1 cellular context compared by ENCODE assay signal in the genomic region with DNA sequence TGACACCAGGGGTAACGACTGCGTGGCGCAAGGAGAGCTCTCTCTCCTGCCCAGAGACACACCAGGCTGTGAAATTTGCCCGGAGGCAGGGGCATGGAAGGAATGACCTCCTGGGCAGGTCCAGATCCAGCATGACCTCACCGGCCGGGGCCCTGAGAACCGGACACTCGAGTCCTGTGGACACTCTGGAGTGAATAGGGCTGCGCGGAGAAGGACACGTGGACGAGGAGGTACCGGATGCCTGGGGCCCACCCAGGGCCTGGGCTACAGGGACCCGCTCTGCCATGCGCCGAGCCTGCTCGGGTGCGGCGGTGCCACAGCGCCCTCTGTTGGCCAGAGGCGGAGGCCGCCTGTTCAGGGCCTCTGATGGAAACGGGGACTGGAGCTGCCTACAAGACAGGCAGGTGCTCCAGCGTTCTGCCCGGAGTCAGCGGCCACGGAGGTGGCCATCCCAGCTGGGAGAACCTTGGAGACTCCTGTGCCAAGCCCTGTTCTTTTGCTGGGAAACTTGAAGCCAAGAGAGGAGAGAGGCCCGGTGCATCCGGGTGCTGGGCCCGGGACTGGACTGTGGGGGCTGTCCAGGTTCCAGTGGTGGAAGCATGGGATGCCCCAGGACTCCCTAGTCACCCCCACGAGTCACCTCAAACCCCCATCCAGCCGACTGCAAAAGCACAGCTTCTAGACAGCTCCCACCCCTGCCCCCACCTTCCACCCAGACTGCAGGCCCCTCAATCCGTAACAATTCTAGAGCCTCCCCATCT.
TF ChIP-seq lines count a peak whose summit lies in the region.

No MANE protein-coding gene starts in this region.

TF ChIP-seq in HepG2, 621 proteins besides CTCF, POLR2A, EP300 and RAD21 (continued from another document and continues in another):
- TF ChIP-seq, protein P1, sequence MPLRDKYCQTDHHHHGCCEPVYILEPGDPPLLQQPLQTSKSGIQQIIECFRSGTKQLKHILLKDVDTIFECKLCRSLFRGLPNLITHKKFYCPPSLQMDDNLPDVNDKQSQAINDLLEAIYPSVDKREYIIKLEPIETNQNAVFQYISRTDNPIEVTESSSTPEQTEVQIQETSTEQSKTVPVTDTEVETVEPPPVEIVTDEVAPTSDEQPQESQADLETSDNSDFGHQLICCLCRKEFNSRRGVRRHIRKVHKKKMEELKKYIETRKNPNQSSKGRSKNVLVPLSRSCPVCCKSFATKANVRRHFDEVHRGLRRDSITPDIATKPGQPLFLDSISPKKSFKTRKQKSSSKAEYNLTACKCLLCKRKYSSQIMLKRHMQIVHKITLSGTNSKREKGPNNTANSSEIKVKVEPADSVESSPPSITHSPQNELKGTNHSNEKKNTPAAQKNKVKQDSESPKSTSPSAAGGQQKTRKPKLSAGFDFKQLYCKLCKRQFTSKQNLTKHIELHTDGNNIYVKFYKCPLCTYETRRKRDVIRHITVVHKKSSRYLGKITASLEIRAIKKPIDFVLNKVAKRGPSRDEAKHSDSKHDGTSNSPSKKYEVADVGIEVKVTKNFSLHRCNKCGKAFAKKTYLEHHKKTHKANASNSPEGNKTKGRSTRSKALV (CRISPR knock-in tag; IDR thresholded peaks at IDR 0.05) = 0 out of 2 replicates have a peak, but pooled peaks have one; percentile 64
- TF ChIP-seq ZNF546 (CRISPR knock-in tag; conservative IDR thresholded peaks at IDR 0.05) (0 out of 2 replicates have a peak, but pooled peaks have one; percentile 66), SCMH1 (CRISPR knock-in tag; IDR thresholded peaks at IDR 0.05; ENCODE audit: borderline replicate concordance) (no peak), MIXL1 (CRISPR knock-in tag; IDR thresholded peaks at IDR 0.05) (no peak), CENPX (CRISPR knock-in tag; IDR thresholded peaks at IDR 0.05) (no peak), ZNF614 (CRISPR knock-in tag; IDR thresholded peaks at IDR 0.05; ENCODE audit: borderline replicate concordance) (0 out of 2 replicates have a peak, but pooled peaks have one; percentile 67), YEATS2 (CRISPR knock-in tag; IDR thresholded peaks at IDR 0.05; ENCODE audit: borderline replicate concordance) (peak; percentile 65; the same call in 1 of the 2 replicates), ZNF703 (CRISPR knock-in tag; IDR thresholded peaks at IDR 0.05; ENCODE audit: borderline replicate concordance) (no peak), GATAD2A (CRISPR knock-in tag; IDR thresholded peaks at IDR 0.05) (peak; percentile 72), ZNF788 (CRISPR knock-in tag; IDR thresholded peaks at IDR 0.05; ENCODE audit: borderline replicate concordance) (peak; percentile 78; the same call in 1 of the 2 replicates), ZNF768 (CRISPR knock-in tag; IDR thresholded peaks at IDR 0.05) (peak; percentile 85), ZNF274 (CRISPR knock-in tag; IDR thresholded peaks at IDR 0.05) (peak; percentile 64; the same call in 1 of the 2 replicates), ZNF615 (CRISPR knock-in tag; IDR thresholded peaks at IDR 0.05; ENCODE audit: borderline replicate concordance) (no peak; the same call in 1 of the 2 replicates), ZNF75D (CRISPR knock-in tag; IDR thresholded peaks at IDR 0.05; ENCODE audit: borderline replicate concordance) (0 out of 2 replicates have a peak, but pooled peaks have one; percentile 15), EHMT2 (IDR thresholded peaks at IDR 0.05; ENCODE audit: borderline replicate concordance, low read depth, low read length) (no peak), SNRNP70 (IDR thresholded peaks at IDR 0.05; ENCODE audit: low read depth, low read length) (no peak), ZBTB1 (CRISPR knock-in tag; IDR thresholded peaks at IDR 0.05; ENCODE audit: borderline replicate concordance) (no peak)
- TF ChIP-seq, protein P2, sequence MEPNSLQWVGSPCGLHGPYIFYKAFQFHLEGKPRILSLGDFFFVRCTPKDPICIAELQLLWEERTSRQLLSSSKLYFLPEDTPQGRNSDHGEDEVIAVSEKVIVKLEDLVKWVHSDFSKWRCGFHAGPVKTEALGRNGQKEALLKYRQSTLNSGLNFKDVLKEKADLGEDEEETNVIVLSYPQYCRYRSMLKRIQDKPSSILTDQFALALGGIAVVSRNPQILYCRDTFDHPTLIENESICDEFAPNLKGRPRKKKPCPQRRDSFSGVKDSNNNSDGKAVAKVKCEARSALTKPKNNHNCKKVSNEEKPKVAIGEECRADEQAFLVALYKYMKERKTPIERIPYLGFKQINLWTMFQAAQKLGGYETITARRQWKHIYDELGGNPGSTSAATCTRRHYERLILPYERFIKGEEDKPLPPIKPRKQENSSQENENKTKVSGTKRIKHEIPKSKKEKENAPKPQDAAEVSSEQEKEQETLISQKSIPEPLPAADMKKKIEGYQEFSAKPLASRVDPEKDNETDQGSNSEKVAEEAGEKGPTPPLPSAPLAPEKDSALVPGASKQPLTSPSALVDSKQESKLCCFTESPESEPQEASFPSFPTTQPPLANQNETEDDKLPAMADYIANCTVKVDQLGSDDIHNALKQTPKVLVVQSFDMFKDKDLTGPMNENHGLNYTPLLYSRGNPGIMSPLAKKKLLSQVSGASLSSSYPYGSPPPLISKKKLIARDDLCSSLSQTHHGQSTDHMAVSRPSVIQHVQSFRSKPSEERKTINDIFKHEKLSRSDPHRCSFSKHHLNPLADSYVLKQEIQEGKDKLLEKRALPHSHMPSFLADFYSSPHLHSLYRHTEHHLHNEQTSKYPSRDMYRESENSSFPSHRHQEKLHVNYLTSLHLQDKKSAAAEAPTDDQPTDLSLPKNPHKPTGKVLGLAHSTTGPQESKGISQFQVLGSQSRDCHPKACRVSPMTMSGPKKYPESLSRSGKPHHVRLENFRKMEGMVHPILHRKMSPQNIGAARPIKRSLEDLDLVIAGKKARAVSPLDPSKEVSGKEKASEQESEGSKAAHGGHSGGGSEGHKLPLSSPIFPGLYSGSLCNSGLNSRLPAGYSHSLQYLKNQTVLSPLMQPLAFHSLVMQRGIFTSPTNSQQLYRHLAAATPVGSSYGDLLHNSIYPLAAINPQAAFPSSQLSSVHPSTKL (CRISPR knock-in tag; IDR thresholded peaks at IDR 0.05) = peak; percentile 61
- TF ChIP-seq, protein P3, sequence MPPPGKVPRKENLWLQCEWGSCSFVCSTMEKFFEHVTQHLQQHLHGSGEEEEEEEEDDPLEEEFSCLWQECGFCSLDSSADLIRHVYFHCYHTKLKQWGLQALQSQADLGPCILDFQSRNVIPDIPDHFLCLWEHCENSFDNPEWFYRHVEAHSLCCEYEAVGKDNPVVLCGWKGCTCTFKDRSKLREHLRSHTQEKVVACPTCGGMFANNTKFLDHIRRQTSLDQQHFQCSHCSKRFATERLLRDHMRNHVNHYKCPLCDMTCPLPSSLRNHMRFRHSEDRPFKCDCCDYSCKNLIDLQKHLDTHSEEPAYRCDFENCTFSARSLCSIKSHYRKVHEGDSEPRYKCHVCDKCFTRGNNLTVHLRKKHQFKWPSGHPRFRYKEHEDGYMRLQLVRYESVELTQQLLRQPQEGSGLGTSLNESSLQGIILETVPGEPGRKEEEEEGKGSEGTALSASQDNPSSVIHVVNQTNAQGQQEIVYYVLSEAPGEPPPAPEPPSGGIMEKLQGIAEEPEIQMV (CRISPR knock-in tag; IDR thresholded peaks at IDR 0.05; ENCODE audit: low read depth) = no peak
- TF ChIP-seq, protein P4, sequence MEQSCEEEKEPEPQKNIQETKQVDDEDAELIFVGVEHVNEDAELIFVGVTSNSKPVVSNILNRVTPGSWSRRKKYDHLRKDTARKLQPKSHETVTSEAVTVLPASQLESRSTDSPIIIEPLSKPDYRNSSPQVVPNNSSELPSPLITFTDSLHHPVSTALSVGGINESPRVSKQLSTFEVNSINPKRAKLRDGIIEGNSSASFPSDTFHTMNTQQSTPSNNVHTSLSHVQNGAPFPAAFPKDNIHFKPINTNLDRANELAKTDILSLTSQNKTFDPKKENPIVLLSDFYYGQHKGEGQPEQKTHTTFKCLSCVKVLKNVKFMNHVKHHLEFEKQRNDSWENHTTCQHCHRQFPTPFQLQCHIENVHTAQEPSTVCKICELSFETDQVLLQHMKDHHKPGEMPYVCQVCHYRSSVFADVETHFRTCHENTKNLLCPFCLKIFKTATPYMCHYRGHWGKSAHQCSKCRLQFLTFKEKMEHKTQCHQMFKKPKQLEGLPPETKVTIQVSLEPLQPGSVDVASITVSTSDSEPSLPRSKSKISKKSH (CRISPR knock-in tag; IDR thresholded peaks at IDR 0.05; ENCODE audit: borderline replicate concordance) = 0 out of 2 replicates have a peak, but pooled peaks have one; percentile 41
- TF ChIP-seq, protein P5, sequence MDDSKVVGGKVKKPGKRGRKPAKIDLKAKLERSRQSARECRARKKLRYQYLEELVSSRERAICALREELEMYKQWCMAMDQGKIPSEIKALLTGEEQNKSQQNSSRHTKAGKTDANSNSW (CRISPR knock-in tag; IDR thresholded peaks at IDR 0.05; ENCODE audit: borderline replicate concordance) = no peak
- TF ChIP-seq, protein P6, sequence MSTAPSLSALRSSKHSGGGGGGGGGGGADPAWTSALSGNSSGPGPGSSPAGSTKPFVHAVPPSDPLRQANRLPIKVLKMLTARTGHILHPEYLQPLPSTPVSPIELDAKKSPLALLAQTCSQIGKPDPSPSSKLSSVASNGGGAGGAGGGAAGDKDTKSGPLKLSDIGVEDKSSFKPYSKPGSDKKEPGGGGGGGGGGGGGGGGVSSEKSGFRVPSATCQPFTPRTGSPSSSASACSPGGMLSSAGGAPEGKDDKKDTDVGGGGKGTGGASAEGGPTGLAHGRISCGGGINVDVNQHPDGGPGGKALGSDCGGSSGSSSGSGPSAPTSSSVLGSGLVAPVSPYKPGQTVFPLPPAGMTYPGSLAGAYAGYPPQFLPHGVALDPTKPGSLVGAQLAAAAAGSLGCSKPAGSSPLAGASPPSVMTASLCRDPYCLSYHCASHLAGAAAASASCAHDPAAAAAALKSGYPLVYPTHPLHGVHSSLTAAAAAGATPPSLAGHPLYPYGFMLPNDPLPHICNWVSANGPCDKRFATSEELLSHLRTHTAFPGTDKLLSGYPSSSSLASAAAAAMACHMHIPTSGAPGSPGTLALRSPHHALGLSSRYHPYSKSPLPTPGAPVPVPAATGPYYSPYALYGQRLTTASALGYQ (CRISPR knock-in tag; IDR thresholded peaks at IDR 0.05) = no peak
- TF ChIP-seq, protein P7, sequence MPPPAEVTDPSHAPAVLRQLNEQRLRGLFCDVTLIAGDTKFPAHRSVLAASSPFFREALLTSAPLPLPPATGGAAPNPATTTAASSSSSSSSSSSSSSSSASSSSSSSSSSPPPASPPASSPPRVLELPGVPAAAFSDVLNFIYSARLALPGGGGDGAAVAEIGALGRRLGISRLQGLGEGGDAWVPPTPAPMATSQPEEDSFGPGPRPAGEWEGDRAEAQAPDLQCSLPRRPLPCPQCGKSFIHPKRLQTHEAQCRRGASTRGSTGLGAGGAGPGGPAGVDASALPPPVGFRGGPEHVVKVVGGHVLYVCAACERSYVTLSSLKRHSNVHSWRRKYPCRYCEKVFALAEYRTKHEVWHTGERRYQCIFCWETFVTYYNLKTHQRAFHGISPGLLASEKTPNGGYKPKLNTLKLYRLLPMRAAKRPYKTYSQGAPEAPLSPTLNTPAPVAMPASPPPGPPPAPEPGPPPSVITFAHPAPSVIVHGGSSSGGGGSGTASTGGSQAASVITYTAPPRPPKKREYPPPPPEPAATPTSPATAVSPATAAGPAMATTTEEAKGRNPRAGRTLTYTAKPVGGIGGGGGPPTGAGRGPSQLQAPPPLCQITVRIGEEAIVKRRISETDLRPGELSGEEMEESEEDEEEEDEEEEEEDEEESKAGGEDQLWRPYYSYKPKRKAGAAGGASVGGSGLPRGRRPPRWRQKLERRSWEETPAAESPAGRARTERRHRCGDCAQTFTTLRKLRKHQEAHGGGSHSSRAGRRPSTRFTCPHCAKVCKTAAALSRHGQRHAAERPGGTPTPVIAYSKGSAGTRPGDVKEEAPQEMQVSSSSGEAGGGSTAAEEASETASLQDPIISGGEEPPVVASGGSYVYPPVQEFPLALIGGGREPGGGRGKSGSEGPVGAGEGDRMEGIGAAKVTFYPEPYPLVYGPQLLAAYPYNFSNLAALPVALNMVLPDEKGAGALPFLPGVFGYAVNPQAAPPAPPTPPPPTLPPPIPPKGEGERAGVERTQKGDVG (CRISPR knock-in tag; IDR thresholded peaks at IDR 0.05; ENCODE audit: borderline replicate concordance) = peak; percentile 92
- TF ChIP-seq, protein P8, sequence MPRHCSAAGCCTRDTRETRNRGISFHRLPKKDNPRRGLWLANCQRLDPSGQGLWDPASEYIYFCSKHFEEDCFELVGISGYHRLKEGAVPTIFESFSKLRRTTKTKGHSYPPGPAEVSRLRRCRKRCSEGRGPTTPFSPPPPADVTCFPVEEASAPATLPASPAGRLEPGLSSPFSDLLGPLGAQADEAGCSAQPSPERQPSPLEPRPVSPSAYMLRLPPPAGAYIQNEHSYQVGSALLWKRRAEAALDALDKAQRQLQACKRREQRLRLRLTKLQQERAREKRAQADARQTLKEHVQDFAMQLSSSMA (CRISPR knock-in tag; IDR thresholded peaks at IDR 0.05) = peak; percentile 88; the same call in 1 of the 2 replicates
- TF ChIP-seq, protein P9, sequence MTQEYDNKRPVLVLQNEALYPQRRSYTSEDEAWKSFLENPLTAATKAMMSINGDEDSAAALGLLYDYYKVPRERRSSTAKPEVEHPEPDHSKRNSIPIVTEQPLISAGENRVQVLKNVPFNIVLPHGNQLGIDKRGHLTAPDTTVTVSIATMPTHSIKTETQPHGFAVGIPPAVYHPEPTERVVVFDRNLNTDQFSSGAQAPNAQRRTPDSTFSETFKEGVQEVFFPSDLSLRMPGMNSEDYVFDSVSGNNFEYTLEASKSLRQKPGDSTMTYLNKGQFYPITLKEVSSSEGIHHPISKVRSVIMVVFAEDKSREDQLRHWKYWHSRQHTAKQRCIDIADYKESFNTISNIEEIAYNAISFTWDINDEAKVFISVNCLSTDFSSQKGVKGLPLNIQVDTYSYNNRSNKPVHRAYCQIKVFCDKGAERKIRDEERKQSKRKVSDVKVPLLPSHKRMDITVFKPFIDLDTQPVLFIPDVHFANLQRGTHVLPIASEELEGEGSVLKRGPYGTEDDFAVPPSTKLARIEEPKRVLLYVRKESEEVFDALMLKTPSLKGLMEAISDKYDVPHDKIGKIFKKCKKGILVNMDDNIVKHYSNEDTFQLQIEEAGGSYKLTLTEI (CRISPR knock-in tag; conservative IDR thresholded peaks at IDR 0.05) = no peak
- TF ChIP-seq, protein P10, sequence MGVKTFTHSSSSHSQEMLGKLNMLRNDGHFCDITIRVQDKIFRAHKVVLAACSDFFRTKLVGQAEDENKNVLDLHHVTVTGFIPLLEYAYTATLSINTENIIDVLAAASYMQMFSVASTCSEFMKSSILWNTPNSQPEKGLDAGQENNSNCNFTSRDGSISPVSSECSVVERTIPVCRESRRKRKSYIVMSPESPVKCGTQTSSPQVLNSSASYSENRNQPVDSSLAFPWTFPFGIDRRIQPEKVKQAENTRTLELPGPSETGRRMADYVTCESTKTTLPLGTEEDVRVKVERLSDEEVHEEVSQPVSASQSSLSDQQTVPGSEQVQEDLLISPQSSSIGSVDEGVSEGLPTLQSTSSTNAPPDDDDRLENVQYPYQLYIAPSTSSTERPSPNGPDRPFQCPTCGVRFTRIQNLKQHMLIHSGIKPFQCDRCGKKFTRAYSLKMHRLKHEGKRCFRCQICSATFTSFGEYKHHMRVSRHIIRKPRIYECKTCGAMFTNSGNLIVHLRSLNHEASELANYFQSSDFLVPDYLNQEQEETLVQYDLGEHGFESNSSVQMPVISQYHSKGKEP (CRISPR knock-in tag; IDR thresholded peaks at IDR 0.05) = peak; percentile 82; the same call in 1 of the 2 replicates
